26 cellular contexts compared by ENCODE assay signal in genomic region chr5:120473332-120473731, GRCh38. TPM values are rescaled to one million over a fixed set of nuclear protein-coding genes. Genes with fewer than 3 reads are reported as not detected.
"Had no signal": no experiment of that assay in that cellular context is flagged by ENCODE, and none has a peak within 500 bp of the region (broad histone marks: within the 10 kb centered on the region; RNA-seq: fewer than 3 reads in every experiment).

No MANE protein-coding gene starts in this region.

- H3K36me3 Mint-ChIP-seq: mesothelial cell of epicardium; naive B cell; stimulated activated effector memory CD8-positive, alpha-beta T cell treated with anti-CD3 and anti-CD28 coated beads, Interleukin-12 subunit alpha, Interleukin-12 subunit beta, amount 100 ng/mL, for 72 hours; type B pancreatic cell had no signal

- DNase-seq: dermis blood vessel endothelial cell; effector memory CD4-positive, alpha-beta T cell; foreskin keratinocyte; head of caudate nucleus; mesenchymal stem cell; mucosa of descending colon; naive B cell; right cardiac atrium; sigmoid colon; stimulated activated CD4-positive, alpha-beta T cell treated with anti-CD3 and anti-CD28 coated beads, Interleukin-2, amount 100 ng/mL, for 24 hours; stimulated activated CD4-positive, alpha-beta T cell treated with anti-CD3 and anti-CD28 coated beads, Interleukin-4, amount 100 ng/mL, for 24 hours; stimulated activated naive CD4-positive, alpha-beta T cell treated with Interleukin-2 at 50 U/mL for 16 hours; substantia nigra; testis; tibial artery had no signal

- H3K9me3 Mint-ChIP-seq: mesothelial cell of epicardium, neural crest cell, type B pancreatic cell had no signal

- ATAC-seq: foreskin keratinocyte; left lobe of liver; mucosa of descending colon; natural killer cell treated with Interleukin-12 subunit alpha and Interleukin-12 subunit beta and Interleukin-15 and Interleukin-18, amount 100 ng/mL, for 72 hours; right cardiac atrium; stimulated activated effector memory CD8-positive, alpha-beta T cell treated with anti-CD3 and anti-CD28 coated beads, Interleukin-12 subunit alpha, Interleukin-12 subunit beta, amount 100 ng/mL, for 72 hours had no signal

- H3K27ac ChIP-seq: coronary artery, esophagus muscularis mucosa, foreskin keratinocyte, neutrophil, prostate gland, sigmoid colon, testis, tibial artery had no signal

- H3K4me3 ChIP-seq: coronary artery, esophagus muscularis mucosa, mucosa of descending colon, prostate gland, sigmoid colon, testis, tibial artery had no signal

- H3K36me3 ChIP-seq: esophagus muscularis mucosa, neutrophil, prostate gland, sigmoid colon, tibial artery had no signal

- H3K4me1 Mint-ChIP-seq: mesothelial cell of epicardium; naive B cell; neural crest cell; stimulated activated effector memory CD8-positive, alpha-beta T cell treated with anti-CD3 and anti-CD28 coated beads, Interleukin-12 subunit alpha, Interleukin-12 subunit beta, amount 100 ng/mL, for 72 hours had no signal

- H3K4me1 ChIP-seq: esophagus muscularis mucosa, foreskin keratinocyte, prostate gland, sigmoid colon, testis had no signal

- H3K4me3 Mint-ChIP-seq: mesothelial cell of epicardium; natural killer cell treated with Interleukin-12 subunit alpha and Interleukin-12 subunit beta and Interleukin-15 and Interleukin-18, amount 100 ng/mL, for 72 hours; neural crest cell; stimulated activated effector memory CD8-positive, alpha-beta T cell treated with anti-CD3 and anti-CD28 coated beads, Interleukin-12 subunit alpha, Interleukin-12 subunit beta, amount 100 ng/mL, for 72 hours; type B pancreatic cell had no signal

- H3K27me3 ChIP-seq: esophagus muscularis mucosa, foreskin keratinocyte, neutrophil, sigmoid colon, testis, tibial artery had no signal

- H3K9me3 ChIP-seq: esophagus muscularis mucosa, mucosa of descending colon, neutrophil, prostate gland, sigmoid colon, testis, tibial artery had no signal

- H3K27ac Mint-ChIP-seq: mesothelial cell of epicardium; naive B cell; natural killer cell treated with Interleukin-12 subunit alpha and Interleukin-12 subunit beta and Interleukin-15 and Interleukin-18, amount 100 ng/mL, for 72 hours; stimulated activated effector memory CD8-positive, alpha-beta T cell treated with anti-CD3 and anti-CD28 coated beads, Interleukin-12 subunit alpha, Interleukin-12 subunit beta, amount 100 ng/mL, for 72 hours; type B pancreatic cell had no signal

RNA-seq across cellular contexts. Expression of gene PRR16, which starts 9.2 kb away (rescaled TPM):
- total RNA-seq: dermis blood vessel endothelial cell; left lobe of liver; lung microvascular endothelial cell; natural killer cell treated with Interleukin-12 subunit alpha and Interleukin-12 subunit beta and Interleukin-15 and Interleukin-18, amount 100 ng/mL, for 72 hours; neural crest cell had no signal
- polyA plus RNA-seq: foreskin keratinocyte had no signal
